In genomic region chr11:12693485-12694181, GRCh38 we compare ENCODE assay signal across 8 cellular contexts. TPM values are rescaled to one million over a fixed set of nuclear protein-coding genes. Genes with fewer than 3 reads are reported as not detected.
DNase-seq lines count a peak whose midpoint lies in the region; ATAC-seq, FAIRE-seq and TF ChIP-seq lines count a peak whose summit lies in the region.
"Had no signal": no experiment of that assay in that cellular context is flagged by ENCODE, and none has a peak within 500 bp of the region (broad histone marks: within the 10 kb centered on the region; RNA-seq: fewer than 3 reads in every experiment).

No MANE protein-coding gene starts in this region.

- no peaks in the 10 kb centered on the region for H3K9me3 ChIP-seq in body of pancreas

- no peak overlapping the region for H3K27ac Mint-ChIP-seq in stimulated activated effector memory CD8-positive, alpha-beta T cell treated with anti-CD3 and anti-CD28 coated beads, Interleukin-12 subunit alpha, Interleukin-12 subunit beta, amount 100 ng/mL, for 72 hours
- H3K27ac Mint-ChIP-seq in natural killer cell treated with Interleukin-12 subunit alpha and Interleukin-12 subunit beta and Interleukin-15 and Interleukin-18, amount 100 ng/mL, for 72 hours = no peak overlapping the region
- H3K27ac Mint-ChIP-seq: stimulated activated naive CD8-positive, alpha-beta T cell treated with anti-CD3 and anti-CD28 coated beads, Interleukin-15, Interleukin-2, amounts not matched to agents 100 ng/mL and 50 ng/mL, for 24 hours had no signal

- no peak overlapping the region for H3K4me3 ChIP-seq in body of pancreas

- DNase-seq in H54 (ENCODE audit: insufficient read length, low spot score) (no peak), NCI-H226 (peak; percentile 94), body of pancreas (peak; percentile 38 to 62 (median 55))
- no peak for DNase-seq in stimulated activated effector memory CD8-positive, alpha-beta T cell treated with anti-CD3 and anti-CD28 coated beads, Interleukin-12 subunit alpha, Interleukin-12 subunit beta, amount 100 ng/mL, for 72 hours (ENCODE audit: low spot score in 2 of 2)
- DNase-seq in natural killer cell treated with Interleukin-12 subunit alpha and Interleukin-12 subunit beta and Interleukin-15 and Interleukin-18, amount 100 ng/mL, for 72 hours (ENCODE audit: low spot score) = no peak

- H3K27me3 ChIP-seq in body of pancreas = no peaks in the 10 kb centered on the region

- H3K36me3 Mint-ChIP-seq in stimulated activated effector memory CD8-positive, alpha-beta T cell treated with anti-CD3 and anti-CD28 coated beads, Interleukin-12 subunit alpha, Interleukin-12 subunit beta, amount 100 ng/mL, for 72 hours = no peaks in the 10 kb centered on the region
- peaks cover 4% of the 10 kb centered on the region for H3K36me3 Mint-ChIP-seq in natural killer cell treated with Interleukin-12 subunit alpha and Interleukin-12 subunit beta and Interleukin-15 and Interleukin-18, amount 100 ng/mL, for 72 hours

- H3K27me3 Mint-ChIP-seq in natural killer cell treated with Interleukin-12 subunit alpha and Interleukin-12 subunit beta and Interleukin-15 and Interleukin-18, amount 100 ng/mL, for 72 hours = peaks cover 64 to 81% of the 10 kb centered on the region in 2 donors

- FAIRE-seq in H54 (lab: Jason Lieb, UNC) (peak; percentile 89), islet of Langerhans (lab: Jason Lieb, UNC) (peak; percentile 65)

- H3K9me3 Mint-ChIP-seq in stimulated activated effector memory CD8-positive, alpha-beta T cell treated with anti-CD3 and anti-CD28 coated beads, Interleukin-12 subunit alpha, Interleukin-12 subunit beta, amount 100 ng/mL, for 72 hours = no peaks in the 10 kb centered on the region
- H3K9me3 Mint-ChIP-seq in natural killer cell treated with Interleukin-12 subunit alpha and Interleukin-12 subunit beta and Interleukin-15 and Interleukin-18, amount 100 ng/mL, for 72 hours = no peaks in the 10 kb centered on the region

- intact Hi-C loops in body of pancreas (cut with DNase I) = no loop called here

- peaks cover 66% of the 10 kb centered on the region for H3K4me1 ChIP-seq in body of pancreas

- peak; percentile 62 for ATAC-seq in body of pancreas
- ATAC-seq in stimulated activated effector memory CD8-positive, alpha-beta T cell treated with anti-CD3 and anti-CD28 coated beads, Interleukin-12 subunit alpha, Interleukin-12 subunit beta, amount 100 ng/mL, for 72 hours = peak; percentile 61
- ATAC-seq in natural killer cell treated with Interleukin-12 subunit alpha and Interleukin-12 subunit beta and Interleukin-15 and Interleukin-18, amount 100 ng/mL, for 72 hours = no peak
- no peak for ATAC-seq in HG03521 (IDR thresholded peaks at IDR 0.05; ENCODE audit: unreplicated experiment)

- H3K27ac ChIP-seq in body of pancreas = peak overlapping the region; percentile 87 to 94 (median 90)

- no peak for TF ChIP-seq CTCF in body of pancreas (IDR thresholded peaks at IDR 0.05)

- no peaks in the 10 kb centered on the region for H3K36me3 ChIP-seq in body of pancreas (replicated peaks in 1 of 2; ENCODE audit: insufficient read depth in 1 of 2, low read depth in 2 of 2)

- 8 to 11% methylated on average over 13 of the region's 13 CpGs for WGBS in body of pancreas, 2 donors

- peaks cover 5% of the 10 kb centered on the region for H3K4me1 Mint-ChIP-seq in stimulated activated effector memory CD8-positive, alpha-beta T cell treated with anti-CD3 and anti-CD28 coated beads, Interleukin-12 subunit alpha, Interleukin-12 subunit beta, amount 100 ng/mL, for 72 hours
- H3K4me1 Mint-ChIP-seq in natural killer cell treated with Interleukin-12 subunit alpha and Interleukin-12 subunit beta and Interleukin-15 and Interleukin-18, amount 100 ng/mL, for 72 hours (ENCODE audit: low read depth in 2 of 2) = no peaks in the 10 kb centered on the region

- TF ChIP-seq POLR2A in H54 (IDR thresholded peaks at IDR 0.05; ENCODE audit: low read depth, low read length) (no peak), body of pancreas (IDR thresholded peaks at IDR 0.05) (no peak)

- no peak overlapping the region for H3K4me3 Mint-ChIP-seq in stimulated activated effector memory CD8-positive, alpha-beta T cell treated with anti-CD3 and anti-CD28 coated beads, Interleukin-12 subunit alpha, Interleukin-12 subunit beta, amount 100 ng/mL, for 72 hours
- H3K4me3 Mint-ChIP-seq in natural killer cell treated with Interleukin-12 subunit alpha and Interleukin-12 subunit beta and Interleukin-15 and Interleukin-18, amount 100 ng/mL, for 72 hours = no peak overlapping the region
- H3K4me3 Mint-ChIP-seq: stimulated activated naive CD8-positive, alpha-beta T cell treated with anti-CD3 and anti-CD28 coated beads, Interleukin-15, Interleukin-2, amounts not matched to agents 100 ng/mL and 50 ng/mL, for 24 hours had no signal

RNA-seq across cellular contexts. Expression of gene TEAD1, which starts 19.4 kb away (rescaled TPM):
- 10 to 100 TPM; 36.9 to 55.0 TPM for total RNA-seq in body of pancreas
- under 1 TPM in 1 of 2 donors, not detected in 1; 0.06 TPM for total RNA-seq in natural killer cell treated with Interleukin-12 subunit alpha and Interleukin-12 subunit beta and Interleukin-15 and Interleukin-18, amount 100 ng/mL, for 72 hours

Comparison
In these comparisons a context has a peak if more than half of its experiments do, and no peak if none do; other contexts are left out.
1. DNase-seq: peak in NCI-H226 (single experiment) and body of pancreas (4 of 4); none in H54 (single experiment), stimulated activated effector memory CD8-positive, alpha-beta T cell treated with anti-CD3 and anti-CD28 coated beads, Interleukin-12 subunit alpha, Interleukin-12 subunit beta, amount 100 ng/mL, for 72 hours (0 of 2) and natural killer cell treated with Interleukin-12 subunit alpha and Interleukin-12 subunit beta and Interleukin-15 and Interleukin-18, amount 100 ng/mL, for 72 hours (single experiment).
2. ATAC-seq: peak in body of pancreas (single experiment) and stimulated activated effector memory CD8-positive, alpha-beta T cell treated with anti-CD3 and anti-CD28 coated beads, Interleukin-12 subunit alpha, Interleukin-12 subunit beta, amount 100 ng/mL, for 72 hours (single experiment); none in natural killer cell treated with Interleukin-12 subunit alpha and Interleukin-12 subunit beta and Interleukin-15 and Interleukin-18, amount 100 ng/mL, for 72 hours (0 of 2) and HG03521 (single experiment).
3. RNA of gene TEAD1, which starts 19.4 kb away (total RNA-seq): 36.9 to 55.0 TPM in body of pancreas; 0.06 TPM in natural killer cell treated with Interleukin-12 subunit alpha and Interleukin-12 subunit beta and Interleukin-15 and Interleukin-18, amount 100 ng/mL, for 72 hours; every median in the first group is over 10 times any median in the second.